18 cellular contexts compared by ENCODE assay signal in the genomic region with DNA sequence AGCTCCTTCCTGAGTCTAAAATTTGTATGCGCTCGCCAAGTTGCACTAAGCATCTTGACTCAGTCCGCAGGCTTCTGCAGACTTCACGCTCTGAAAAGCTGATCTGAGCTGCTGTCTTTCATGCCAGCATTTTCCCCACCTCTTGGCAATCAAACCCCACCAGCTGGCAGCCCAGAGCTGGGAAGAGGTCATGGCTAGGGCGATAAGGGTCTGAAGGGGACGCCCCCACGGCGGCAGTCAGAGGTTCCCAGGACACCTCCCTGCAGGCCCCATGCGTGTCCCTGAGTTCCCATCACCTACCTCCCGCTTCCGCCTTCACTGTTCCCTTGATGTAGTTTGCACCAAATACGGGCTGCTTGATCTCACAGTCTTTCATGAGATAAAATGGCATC. TPM values are rescaled to one million over a fixed set of nuclear protein-coding genes. Genes with fewer than 3 reads are reported as not detected.
DNase-seq lines count a peak whose midpoint lies in the region; ATAC-seq, FAIRE-seq and TF ChIP-seq lines count a peak whose summit lies in the region.
"Had no signal": no experiment of that assay in that cellular context is flagged by ENCODE, and none has a peak within 500 bp of the region (broad histone marks: within the 10 kb centered on the region; RNA-seq: fewer than 3 reads in every experiment).

No MANE protein-coding gene starts in this region.

- no peak for DNase-seq in HCT116 (ENCODE audit: low read depth, low spot score)
- peak; percentile 44 to 68 (median 57) for DNase-seq in K562 (ENCODE audit: extremely low read depth in 1 of 4, low spot score in 3 of 4)
- no peak for DNase-seq in GM03348 (ENCODE audit: low spot score)
- no peak for DNase-seq in activated T-cell treated with anti-CD3 and anti-CD28 coated beads, Interleukin-2, amount 50 U/mL, for 48 hours
- no peak for DNase-seq in iPS-NIHi11 (ENCODE audit: low spot score)
- DNase-seq: activated CD4-positive, alpha-beta T cell treated with anti-CD3 and anti-CD28 coated beads, Interleukin-2, amount 50 U/mL, for 48 hours; activated naive CD8-positive, alpha-beta T cell treated with anti-CD3 and anti-CD28 coated beads, Interleukin-2, amount 50 U/mL, for 24 hours; activated T-cell treated with anti-CD3 and anti-CD28 coated beads, Interleukin-2, amount 50 U/mL, for 72 hours; CD8-positive, alpha-beta memory T cell; NCI-H187; NCI-H526; SK-N-SH had no signal

- peaks cover 25 to 27% of the 10 kb centered on the region in 2 experiments; a peak in 3 of 4 replicates for H3K36me3 ChIP-seq in HCT116 (ENCODE audit: control insufficient read depth in 1 of 2, insufficient read depth in 2 of 2, low read length in 2 of 2)
- peaks cover 57% of the 10 kb centered on the region for H3K36me3 ChIP-seq in K562 (ENCODE audit: control insufficient read depth, insufficient read depth, low read length)
- peaks cover 25 to 46% (median 39%) of the 10 kb centered on the region in 4 donors for H3K36me3 ChIP-seq in liver (ENCODE audit: control insufficient read depth in 4 of 4, insufficient read depth in 3 of 4, low read depth in 1 of 4, low read length in 3 of 4)
- H3K36me3 ChIP-seq in skeletal muscle tissue (ENCODE audit: control insufficient read depth in 3 of 3, insufficient read depth in 3 of 3, low read length in 3 of 3) = peaks cover 54 to 55% (median 54%) of the 10 kb centered on the region in 3 donors

- H3K4me3 ChIP-seq in HCT116 (replicated peaks in 1 of 2; ENCODE audit: low read depth in 1 of 2, low read length in 2 of 2) (no peak overlapping the region), K562 (no peak overlapping the region), liver (ENCODE audit: low read depth in 1 of 3, low read length in 3 of 3) (no peak overlapping the region), skeletal muscle tissue (ENCODE audit: low read length in 3 of 3) (no peak overlapping the region)

- no peaks in the 10 kb centered on the region for H3K9me3 ChIP-seq in HCT116 (ENCODE audit: control insufficient read depth in 1 of 2, insufficient read depth in 1 of 2, low read depth in 1 of 2, low read length in 2 of 2)
- no peaks in the 10 kb centered on the region for H3K9me3 ChIP-seq in K562 (replicated peaks; ENCODE audit: control insufficient read depth, insufficient read depth, low read depth, low read length)
- no peaks in the 10 kb centered on the region for H3K9me3 ChIP-seq in liver (ENCODE audit: control insufficient read depth in 4 of 4, low read length in 3 of 4)
- no peaks in the 10 kb centered on the region for H3K9me3 ChIP-seq in skeletal muscle tissue (ENCODE audit: control insufficient read depth in 3 of 3, low read length in 3 of 3)
- H3K9me3 ChIP-seq: SK-N-SH had no signal

- TF ChIP-seq RAD21 in HCT116 (IDR thresholded peaks at IDR 0.05; ENCODE audit: low read depth) = no peak
- no peak for TF ChIP-seq RAD21 in K562 (CRISPR knock-in tag; conservative IDR thresholded peaks at IDR 0.05 in 1 of 2, IDR thresholded peaks at IDR 0.05 in 1 of 2)
- no peak for TF ChIP-seq RAD21 in liver (IDR thresholded peaks at IDR 0.05)

- CTCF ChIA-PET in HCT116 (lab: Charles Lee) (interaction anchor here (2.9 kb wide), 1 partner anchor 12 kb away, joined by 10 read pairs; no protein-coding TSS in a partner anchor), K562 (lab: Yijun Ruan, JAX; ENCODE audit: low intra/inter-chr PET ratio) (no interaction called here)

- POLR2A ChIA-PET in HCT116 (lab: Charles Lee) (interaction anchor here (0.7 kb wide), 1 partner anchor 8 kb away, joined by 3 read pairs; no protein-coding TSS in a partner anchor), K562 (lab: Yijun Ruan, JAX) (interaction anchor here (0.6 to 8.5 kb wide), 5 partner anchors 9 to 150 kb away, joined by 3 to 145 read pairs (median 5); a partner anchor contains a TSS)

- ATAC-seq in HCT116 (no peak), K562 (no peak), HG03342 (IDR thresholded peaks at IDR 0.05; ENCODE audit: unreplicated experiment) (no peak)
- ATAC-seq: activated naive CD8-positive, alpha-beta T cell treated with anti-CD3 and anti-CD28 coated beads, Interleukin-2, amount 50 U/mL, for 24 hours had no signal

- WGBS in K562 (ENCODE audit: insufficient coverage, low coverage, missing lambda C conversion rate) = 46% methylated on average over 12 of the region's 12 CpGs
- 85% methylated on average over 12 of the region's 12 CpGs for WGBS in liver

- TF ChIP-seq EP300 in K562 (IDR thresholded peaks at IDR 0.05; ENCODE audit: low read length) = no peak

- peaks cover 31 to 54% of the 10 kb centered on the region in 2 experiments for H3K4me1 ChIP-seq in HCT116 (ENCODE audit: control insufficient read depth in 1 of 2, insufficient read depth in 2 of 2, low read length in 2 of 2)
- peaks cover 39 to 67% of the 10 kb centered on the region in 2 experiments for H3K4me1 ChIP-seq in K562 (replicated peaks in 1 of 2; ENCODE audit: control insufficient read depth in 2 of 2, insufficient read depth in 2 of 2, low read length in 2 of 2)
- H3K4me1 ChIP-seq in liver (ENCODE audit: control insufficient read depth in 4 of 4, insufficient read depth in 4 of 4, low read length in 3 of 4) = peaks cover 2 to 53% (median 35%) of the 10 kb centered on the region in 4 donors
- H3K4me1 ChIP-seq in skeletal muscle tissue (ENCODE audit: control insufficient read depth in 3 of 3, insufficient read depth in 3 of 3, low read length in 3 of 3) = peaks cover 57 to 86% (median 75%) of the 10 kb centered on the region in 3 donors

- TF ChIP-seq CTCF in HCT116 (IDR thresholded peaks at IDR 0.05 in 2 of 3, conservative IDR thresholded peaks at IDR 0.05 in 1 of 3; ENCODE audit: borderline replicate concordance in 1 of 3, insufficient read depth in 1 of 3, low read depth in 2 of 3, low read length in 2 of 3) (no peak), K562 (IDR thresholded peaks at IDR 0.05 in 2 of 3, conservative IDR thresholded peaks at IDR 0.05 in 1 of 3; ENCODE audit: insufficient read depth in 2 of 3, low read depth in 1 of 3, low read length in 3 of 3) (no peak), liver (IDR thresholded peaks at IDR 0.05; ENCODE audit: low read depth, low read length, missing input control) (no peak)

- H3K79me2 ChIP-seq in HCT116 (ENCODE audit: insufficient read depth, low read length) (peaks cover 13% of the 10 kb centered on the region; the same call in 1 of the 2 replicates), K562 (ENCODE audit: control insufficient read depth, insufficient read depth, low read length) (peaks cover 34% of the 10 kb centered on the region)

- H3K9me1 ChIP-seq in K562 (ENCODE audit: control insufficient read depth, insufficient read depth, low read length) = no peaks in the 10 kb centered on the region

- no peak overlapping the region for H3K4me2 ChIP-seq in HCT116 (ENCODE audit: low read length)
- peak overlapping the region; percentile 60 for H3K4me2 ChIP-seq in K562 (ENCODE audit: insufficient read depth, low read length)
- H3K4me2 ChIP-seq: SK-N-SH had no signal

- no peaks in the 10 kb centered on the region for H3K27me3 ChIP-seq in HCT116 (ENCODE audit: insufficient read depth, low read length)
- no peaks in the 10 kb centered on the region for H3K27me3 ChIP-seq in K562 (ENCODE audit: control insufficient read depth in 2 of 2, insufficient read depth in 2 of 2, low read length in 2 of 2)
- no peaks in the 10 kb centered on the region for H3K27me3 ChIP-seq in liver (ENCODE audit: control insufficient read depth in 4 of 4, insufficient read depth in 4 of 4, low read length in 3 of 4)
- no peaks in the 10 kb centered on the region for H3K27me3 ChIP-seq in skeletal muscle tissue (ENCODE audit: control insufficient read depth in 3 of 3, insufficient read depth in 3 of 3, low read length in 3 of 3)

- H2AFZ ChIP-seq in HCT116 (ENCODE audit: low read depth, low read length, poor library complexity, severe bottlenecking) (no peak overlapping the region), K562 (ENCODE audit: low read depth, low read length) (no peak overlapping the region; the same call in 1 of the 2 replicates)

- RAD21 ChIA-PET in HCT116 (lab: Charles Lee; ENCODE audit: low non-redundant PET in 1 of 2, low total read pairs in 2 of 2, uncharacterized antibody in 2 of 2, unreplicated experiment in 2 of 2) = no interaction called here

- intact Hi-C loops in HCT116 (cut with micrococcal nuclease) (no loop called here), K562 (cut with micrococcal nuclease) (loop anchor here (5.0 kb wide), 2 partner anchors 72 to 87 kb away; a partner anchor contains a TSS)

- H3K27ac ChIP-seq in HCT116 (ENCODE audit: low read depth, low read length) = peak overlapping the region; percentile 3; the same call in 1 of the 2 replicates
- H3K27ac ChIP-seq in K562 (ENCODE audit: extremely low read depth, low read depth, low read length) = peak overlapping the region; percentile 46
- H3K27ac ChIP-seq in liver (ENCODE audit: low read depth in 1 of 2, low read length in 2 of 2) = peak overlapping the region; percentile 12 to 45
- H3K27ac ChIP-seq in skeletal muscle tissue (ENCODE audit: low read depth, low read length) = peak overlapping the region; percentile 71
- H3K27ac ChIP-seq: epithelial cell of prostate had no signal

- H3K9me2 ChIP-seq in HCT116 (ENCODE audit: insufficient read depth) = no peaks in the 10 kb centered on the region
- H3K9me2 ChIP-seq: SK-N-SH had no signal

- in situ Hi-C loops in K562 (cut with MboI) = no loop called here

- no peak for FAIRE-seq in K562 (lab: Jason Lieb, UNC)
- FAIRE-seq: H1, keratinocyte had no signal

- H3K9ac ChIP-seq in HCT116 (ENCODE audit: low read length) = no peak overlapping the region
- peak overlapping the region; percentile 29 to 87 for H3K9ac ChIP-seq in K562 (ENCODE audit: insufficient read depth in 1 of 2, low read depth in 2 of 2, low read length in 2 of 2)
- no peak overlapping the region for H3K9ac ChIP-seq in liver (ENCODE audit: low read depth in 1 of 2, low read length in 2 of 2)
- peak overlapping the region in 1 of 3 donors; percentile 50 for H3K9ac ChIP-seq in skeletal muscle tissue (ENCODE audit: low read depth in 1 of 3, low read length in 3 of 3)
- H3K9ac ChIP-seq: SK-N-SH had no signal

- H4K20me1 ChIP-seq in HCT116 (ENCODE audit: insufficient read depth) = no peaks in the 10 kb centered on the region
- H4K20me1 ChIP-seq in K562 (replicated peaks; ENCODE audit: control insufficient read depth, insufficient read depth, low read length) = no peaks in the 10 kb centered on the region

- TF ChIP-seq POLR2A in HCT116 (IDR thresholded peaks at IDR 0.05; ENCODE audit: borderline replicate concordance, extremely low read depth, insufficient read depth, insufficient read length) = no peak
- no peak for TF ChIP-seq POLR2A in K562 (conservative IDR thresholded peaks at IDR 0.05)

- BruUV-seq in HCT116 (replicated peaks; lab: Mats Ljungman, UMichigan) (no TSS peak), K562 (replicated peaks; lab: Mats Ljungman, UMichigan) (no TSS peak)

RNA-seq across cellular contexts. Expression of gene UNC13D, which starts 5.1 kb away (rescaled TPM):
- total RNA-seq in HCT116 (2021; ENCODE audit: unreplicated experiment) (20.2 TPM), K562 (2014; rRNA removed) (150 and 207 TPM in 2 replicates), K562 (2014; rRNA removed; fragmentation: Illumina TruSeq; extraction: Trizol) (22.9 and 31.6 TPM in 2 replicates), K562 (2015; rRNA removed; fragmentation: Illumina TruSeq; extraction: Trizol) (74.2 and 74.8 TPM in 2 replicates), K562 (2021) (222 and 244 TPM in 2 replicates), liver (10 to 100 TPM; 10.3 to 22.9 TPM), skeletal muscle tissue (1.6 TPM)
- 20.3 and 22.7 TPM in 2 replicates for polyA plus RNA-seq in HCT116 (2012)
- total RNA-seq in K562 (2011; cell fraction: chromatin; rRNA removed; ENCODE audit: low replicate concordance) = 235 and 813 TPM in 2 replicates
- total RNA-seq in K562 (2011; cell fraction: nucleolus; rRNA removed) = 592 and 605 TPM in 2 replicates
- total RNA-seq in K562 (2011; cell fraction: nucleoplasm; rRNA removed) = 287 and 294 TPM in 2 replicates
- polyA plus RNA-seq in K562 (2011; rRNA removed) (69.2 and 129 TPM in 2 replicates), K562 (2014; fragmentation: Illumina TruSeq; extraction: Trizol) (66.9 and 108 TPM in 2 replicates), K562 (2014; fragmentation: Nextera tagmentation; extraction: Ambion mirVana) (1 to 10 TPM in 1 of 2 experiments, under 1 TPM in 1; 0.86 to 1.9 TPM), K562 (2014; rRNA removed) (147 and 160 TPM in 2 replicates), liver (1 to 10 TPM; 2.1 to 4.9 TPM)
- polyA plus RNA-seq in K562 (2011; cell fraction: cytosol; rRNA removed) = 51.7 and 114 TPM in 2 replicates
- polyA plus RNA-seq in K562 (2011; cell fraction: nucleus; rRNA removed) = 454 and 648 TPM in 2 replicates
- 163 and 235 TPM in 2 replicates for polyA plus RNA-seq in K562 (2012)
- 34.9 and 44.0 TPM in 2 replicates for polyA minus RNA-seq in K562 (2011; rRNA and poly(A)+ RNA removed)
- 92.5 and 106 TPM in 2 replicates for polyA minus RNA-seq in K562 (2011; cell fraction: cytosol; rRNA and poly(A)+ RNA removed)
- polyA minus RNA-seq in K562 (2011; cell fraction: nucleus; rRNA and poly(A)+ RNA removed) = 163 and 184 TPM in 2 replicates

RNA-seq across cellular contexts. Expression of gene WBP2, which starts 5.8 kb away (rescaled TPM):
- total RNA-seq in HCT116 (2021; ENCODE audit: unreplicated experiment) (132 TPM), K562 (2014; rRNA removed) (25.2 and 35.8 TPM in 2 replicates), K562 (2014; rRNA removed; fragmentation: Illumina TruSeq; extraction: Trizol) (18.1 and 22.9 TPM in 2 replicates), K562 (2015; rRNA removed; fragmentation: Illumina TruSeq; extraction: Trizol) (13.8 and 16.2 TPM in 2 replicates), K562 (2021) (63.5 and 74.3 TPM in 2 replicates), liver (10 to 100 TPM; 29.0 to 32.5 TPM), skeletal muscle tissue (17.7 TPM)
- 184 and 186 TPM in 2 replicates for polyA plus RNA-seq in HCT116 (2012)
- 86.2 and 163 TPM in 2 replicates for total RNA-seq in K562 (2011; cell fraction: chromatin; rRNA removed; ENCODE audit: low replicate concordance)
- 82.5 and 95.5 TPM in 2 replicates for total RNA-seq in K562 (2011; cell fraction: nucleolus; rRNA removed)
- 79.1 and 87.2 TPM in 2 replicates for total RNA-seq in K562 (2011; cell fraction: nucleoplasm; rRNA removed)
- polyA plus RNA-seq in K562 (2011; rRNA removed) (20.0 and 81.3 TPM in 2 replicates), K562 (2014; fragmentation: Illumina TruSeq; extraction: Trizol) (68.6 and 96.0 TPM in 2 replicates), K562 (2014; fragmentation: Nextera tagmentation; extraction: Ambion mirVana) (1 to 10 TPM; 2.2 to 3.7 TPM), K562 (2014; rRNA removed) (30.9 and 33.1 TPM in 2 replicates), liver (10 to 100 TPM; 70.7 to 99.4 TPM)
- polyA plus RNA-seq in K562 (2011; cell fraction: cytosol; rRNA removed) = 25.6 and 40.9 TPM in 2 replicates
- polyA plus RNA-seq in K562 (2011; cell fraction: nucleus; rRNA removed) = 60.4 and 70.3 TPM in 2 replicates
- polyA plus RNA-seq in K562 (2012) = 83.9 and 158 TPM in 2 replicates
- polyA minus RNA-seq in K562 (2011; rRNA and poly(A)+ RNA removed) = 25.4 and 47.1 TPM in 2 replicates
- polyA minus RNA-seq in K562 (2011; cell fraction: cytosol; rRNA and poly(A)+ RNA removed) = 45.1 and 49.2 TPM in 2 replicates
- 30.4 and 43.1 TPM in 2 replicates for polyA minus RNA-seq in K562 (2011; cell fraction: nucleus; rRNA and poly(A)+ RNA removed)

RNA-seq across cellular contexts. Expression of gene TRIM47, which starts 29.1 kb away (rescaled TPM):
- total RNA-seq in HCT116 (2021; ENCODE audit: unreplicated experiment) (86.7 TPM), K562 (2014; rRNA removed) (4.0 and 4.6 TPM in 2 replicates), K562 (2014; rRNA removed; fragmentation: Illumina TruSeq; extraction: Trizol) (1.0 and 1.1 TPM in 2 replicates), K562 (2015; rRNA removed; fragmentation: Illumina TruSeq; extraction: Trizol) (3.9 and 4.3 TPM in 2 replicates), K562 (2021) (5.8 and 6.1 TPM in 2 replicates), liver (10 to 100 TPM in 1 of 2 donors, 1 to 10 TPM in 1; 6.9 to 15.4 TPM), skeletal muscle tissue (23.5 TPM)
- polyA plus RNA-seq in HCT116 (2012) = 49.9 and 67.2 TPM in 2 replicates
- total RNA-seq in K562 (2011; cell fraction: chromatin; rRNA removed; ENCODE audit: low replicate concordance) = 3.4 and 21.0 TPM in 2 replicates
- total RNA-seq in K562 (2011; cell fraction: nucleolus; rRNA removed) = 13.6 and 18.0 TPM in 2 replicates
- 5.5 and 10.1 TPM in 2 replicates for total RNA-seq in K562 (2011; cell fraction: nucleoplasm; rRNA removed)
- polyA plus RNA-seq in K562 (2011; rRNA removed) (3.2 and 5.6 TPM in 2 replicates), K562 (2014; fragmentation: Illumina TruSeq; extraction: Trizol) (1.9 and 3.4 TPM in 2 replicates), K562 (2014; fragmentation: Nextera tagmentation; extraction: Ambion mirVana) (under 1 TPM; 0.56 to 0.63 TPM), K562 (2014; rRNA removed) (3.7 and 5.5 TPM in 2 replicates), liver (10 to 100 TPM; 12.2 to 18.5 TPM)
- polyA plus RNA-seq in K562 (2011; cell fraction: cytosol; rRNA removed) = 5.1 and 9.1 TPM in 2 replicates
- polyA plus RNA-seq in K562 (2011; cell fraction: nucleus; rRNA removed) = 15.5 and 18.6 TPM in 2 replicates
- polyA plus RNA-seq in K562 (2012) = 4.2 and 6.8 TPM in 2 replicates
- 1.9 and 2.6 TPM in 2 replicates for polyA minus RNA-seq in K562 (2011; rRNA and poly(A)+ RNA removed)
- 4.6 and 5.6 TPM in 2 replicates for polyA minus RNA-seq in K562 (2011; cell fraction: cytosol; rRNA and poly(A)+ RNA removed)
- 8.6 and 9.2 TPM in 2 replicates for polyA minus RNA-seq in K562 (2011; cell fraction: nucleus; rRNA and poly(A)+ RNA removed)

RNA-seq across cellular contexts. Expression of gene TRIM65, which starts 47.5 kb away (rescaled TPM):
- 53.0 TPM for total RNA-seq in HCT116 (2021; ENCODE audit: unreplicated experiment)
- 26.3 and 29.9 TPM in 2 replicates for polyA plus RNA-seq in HCT116 (2012)
- total RNA-seq in K562 (2011; cell fraction: chromatin; rRNA removed; ENCODE audit: low replicate concordance) = 19.3 and 28.3 TPM in 2 replicates
- 19.3 and 26.6 TPM in 2 replicates for total RNA-seq in K562 (2011; cell fraction: nucleolus; rRNA removed)
- 25.9 and 39.3 TPM in 2 replicates for total RNA-seq in K562 (2011; cell fraction: nucleoplasm; rRNA removed)
- 34.3 and 47.5 TPM in 2 replicates for total RNA-seq in K562 (2014; rRNA removed)
- 16.2 and 20.0 TPM in 2 replicates for total RNA-seq in K562 (2014; rRNA removed; fragmentation: Illumina TruSeq; extraction: Trizol)
- 26.6 and 28.2 TPM in 2 replicates for total RNA-seq in K562 (2015; rRNA removed; fragmentation: Illumina TruSeq; extraction: Trizol)
- total RNA-seq in K562 (2021) = 45.5 and 45.7 TPM in 2 replicates
- polyA plus RNA-seq in K562 (2011; rRNA removed) = 19.5 and 22.1 TPM in 2 replicates
- 25.9 and 37.2 TPM in 2 replicates for polyA plus RNA-seq in K562 (2011; cell fraction: cytosol; rRNA removed)
- 20.7 and 27.8 TPM in 2 replicates for polyA plus RNA-seq in K562 (2011; cell fraction: nucleus; rRNA removed)
- 26.3 and 33.8 TPM in 2 replicates for polyA plus RNA-seq in K562 (2012)
- 22.9 and 26.1 TPM in 2 replicates for polyA plus RNA-seq in K562 (2014; fragmentation: Illumina TruSeq; extraction: Trizol)
- polyA plus RNA-seq in K562 (2014; fragmentation: Nextera tagmentation; extraction: Ambion mirVana) = 1 to 10 TPM; 2.8 to 5.8 TPM
- polyA plus RNA-seq in K562 (2014; rRNA removed) = 33.7 and 34.1 TPM in 2 replicates
- 6.3 and 7.0 TPM in 2 replicates for polyA minus RNA-seq in K562 (2011; rRNA and poly(A)+ RNA removed)
- 14.6 and 24.0 TPM in 2 replicates for polyA minus RNA-seq in K562 (2011; cell fraction: cytosol; rRNA and poly(A)+ RNA removed)
- polyA minus RNA-seq in K562 (2011; cell fraction: nucleus; rRNA and poly(A)+ RNA removed) = 6.7 and 8.7 TPM in 2 replicates
- total RNA-seq in liver = 1 to 10 TPM; 7.7 to 8.6 TPM
- polyA plus RNA-seq in liver = 1 to 10 TPM; 1.5 to 5.3 TPM
- total RNA-seq in skeletal muscle tissue = 20.4 TPM

RNA-seq across cellular contexts. Expression of gene MRPL38, which starts 55.4 kb away (rescaled TPM):
- 219 TPM for total RNA-seq in HCT116 (2021; ENCODE audit: unreplicated experiment)
- polyA plus RNA-seq in HCT116 (2012) = 114 and 130 TPM in 2 replicates
- total RNA-seq in K562 (2011; cell fraction: chromatin; rRNA removed; ENCODE audit: low replicate concordance) = 88.0 and 309 TPM in 2 replicates
- 283 and 294 TPM in 2 replicates for total RNA-seq in K562 (2011; cell fraction: nucleolus; rRNA removed)
- 137 and 171 TPM in 2 replicates for total RNA-seq in K562 (2011; cell fraction: nucleoplasm; rRNA removed)
- 48.5 and 75.0 TPM in 2 replicates for total RNA-seq in K562 (2014; rRNA removed)
- 27.8 and 35.4 TPM in 2 replicates for total RNA-seq in K562 (2014; rRNA removed; fragmentation: Illumina TruSeq; extraction: Trizol)
- 72.6 and 73.6 TPM in 2 replicates for total RNA-seq in K562 (2015; rRNA removed; fragmentation: Illumina TruSeq; extraction: Trizol)
- 154 and 155 TPM in 2 replicates for total RNA-seq in K562 (2021)
- polyA plus RNA-seq in K562 (2011; rRNA removed) = 43.6 and 104 TPM in 2 replicates
- polyA plus RNA-seq in K562 (2011; cell fraction: cytosol; rRNA removed) = 59.5 and 89.1 TPM in 2 replicates
- polyA plus RNA-seq in K562 (2011; cell fraction: nucleus; rRNA removed) = 334 and 446 TPM in 2 replicates
- polyA plus RNA-seq in K562 (2012) = 66.7 and 93.4 TPM in 2 replicates
- polyA plus RNA-seq in K562 (2014; fragmentation: Illumina TruSeq; extraction: Trizol) = 63.6 and 69.3 TPM in 2 replicates
- polyA plus RNA-seq in K562 (2014; fragmentation: Nextera tagmentation; extraction: Ambion mirVana) = 10 to 100 TPM in 1 of 2 experiments, 1 to 10 TPM in 1; 4.5 to 13.6 TPM
- 74.0 and 77.0 TPM in 2 replicates for polyA plus RNA-seq in K562 (2014; rRNA removed)
- polyA minus RNA-seq in K562 (2011; rRNA and poly(A)+ RNA removed) = 14.0 and 20.7 TPM in 2 replicates
- 44.3 and 58.0 TPM in 2 replicates for polyA minus RNA-seq in K562 (2011; cell fraction: cytosol; rRNA and poly(A)+ RNA removed)
- 68.3 and 81.8 TPM in 2 replicates for polyA minus RNA-seq in K562 (2011; cell fraction: nucleus; rRNA and poly(A)+ RNA removed)
- 10 to 100 TPM; 23.0 to 43.9 TPM for total RNA-seq in liver
- polyA plus RNA-seq in liver = 10 to 100 TPM; 57.1 to 63.9 TPM
- total RNA-seq in skeletal muscle tissue = 32.9 TPM

Comparison
In these comparisons a context has a peak if more than half of its experiments do, and no peak if none do; other contexts are left out.
1. DNase-seq: peak in K562 (4 of 4); none in HCT116 (single experiment), GM03348 (single experiment), activated T-cell treated with anti-CD3 and anti-CD28 coated beads, Interleukin-2, amount 50 U/mL, for 48 hours (0 of 2) and iPS-NIHi11 (single experiment).
2. H3K27ac ChIP-seq: peak in every context shown above with its lines; median percentile 71 in skeletal muscle tissue; 46 in K562; 28 in liver; 3 in HCT116.
3. H3K9ac ChIP-seq: peak in K562 (2 of 2); none in HCT116 (single experiment) and liver (0 of 2).